ENCODE assay signal across 13 cellular contexts in the genomic region with DNA sequence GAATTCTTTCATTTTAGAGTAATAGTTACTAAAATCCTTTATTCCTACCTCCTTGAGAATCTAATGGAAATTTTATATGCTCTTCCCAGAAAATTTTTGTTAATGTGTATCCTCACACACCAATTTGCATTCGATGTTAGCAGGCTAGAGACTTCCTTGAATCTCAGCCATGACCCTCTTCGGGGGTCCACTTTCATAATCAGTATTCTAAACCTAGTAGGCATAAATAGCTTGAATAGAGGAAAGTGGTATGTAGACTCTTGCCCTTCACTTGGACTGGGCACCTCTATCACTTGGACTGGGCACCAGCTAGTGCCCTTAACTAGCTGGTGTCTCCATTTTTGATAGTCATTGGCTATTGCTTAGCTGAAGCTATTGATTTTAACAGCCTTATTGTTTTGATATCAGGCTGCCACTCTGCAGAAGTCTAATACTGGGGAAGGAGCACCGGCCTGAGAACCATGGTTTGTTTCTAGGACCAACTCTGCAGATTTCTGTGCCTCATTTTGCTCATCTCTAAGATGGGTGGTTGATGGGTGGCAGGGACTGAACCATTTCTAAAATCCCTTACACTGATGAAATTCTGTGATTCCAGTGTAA. TPM values are rescaled to one million over a fixed set of nuclear protein-coding genes. Genes with fewer than 3 reads are reported as not detected.
A peak's percentile ranks its signal among the peaks of the same experiment; 100 is the strongest.
DNase-seq lines count a peak whose midpoint lies in the region; ATAC-seq and TF ChIP-seq lines count a peak whose summit lies in the region.
"Had no signal": no experiment of that assay in that cellular context is flagged by ENCODE, and none has a peak within 500 bp of the region (broad histone marks: within the 10 kb centered on the region; RNA-seq: fewer than 3 reads in every experiment).

No MANE protein-coding gene starts in this region.

- CTCF ChIA-PET in CD4-positive, alpha-beta memory T cell (lab: Charles Lee; ENCODE audit: partially characterized antibody), result interaction anchor here (0.7 to 1.4 kb wide), 3 partner anchors 8 to 179 kb away, joined by 4 to 5 read pairs (median 4); no protein-coding TSS in a partner anchor
- CTCF ChIA-PET in activated CD8-positive, alpha-beta T cell treated with anti-CD3 and anti-CD28 coated beads, Interleukin-2, amount 10 ng/mL, durations not matched to agents 7 days and 5 days (lab: Charles Lee), result interaction anchor here (0.8 to 2.2 kb wide), 7 partner anchors 9 to 177 kb away, joined by 3 to 14 read pairs (median 7); no protein-coding TSS in a partner anchor

- POLR2A ChIA-PET in CD4-positive, alpha-beta memory T cell (lab: Charles Lee; ENCODE audit: partially characterized antibody), result interaction anchor here (1.4 to 4.5 kb wide), 5 partner anchors 8 to 171 kb away, joined by 3 to 38 read pairs (median 9); partner anchors contain the start of genes ATP5PF, GABPA and MRPL39
- POLR2A ChIA-PET in activated CD8-positive, alpha-beta T cell treated with anti-CD3 and anti-CD28 coated beads, Interleukin-2, amount 10 ng/mL, durations not matched to agents 7 days and 5 days (lab: Charles Lee), result interaction anchor here (0.6 to 3.9 kb wide), 6 partner anchors 9 to 141 kb away, joined by 3 to 21 read pairs (median 3); no protein-coding TSS in a partner anchor

- H3K9me3 Mint-ChIP-seq in CD4-positive, alpha-beta memory T cell, result no peaks in the 10 kb centered on the region
- no peaks in the 10 kb centered on the region for H3K9me3 Mint-ChIP-seq in activated CD8-positive, alpha-beta T cell treated with anti-CD3 and anti-CD28 coated beads, Interleukin-2, amount 10 ng/mL, durations not matched to agents 7 days and 5 days (ENCODE audit: insufficient read depth)
- H3K9me3 Mint-ChIP-seq in naive B cell, result no peaks in the 10 kb centered on the region
- H3K9me3 Mint-ChIP-seq: CD14-positive monocyte had no signal

- ATAC-seq in activated CD8-positive, alpha-beta T cell treated with anti-CD3 and anti-CD28 coated beads, Interleukin-2, amount 10 ng/mL, durations not matched to agents 7 days and 5 days, result no peak
- ATAC-seq in naive B cell (ENCODE audit: low read depth in 2 of 2), result no peak
- no peak for ATAC-seq in HG03280 (IDR thresholded peaks at IDR 0.05; ENCODE audit: unreplicated experiment)

- peak overlapping the region; percentile 77 for H3K27ac ChIP-seq in CD4-positive, alpha-beta memory T cell (ENCODE audit: low read depth, low read length)
- H3K27ac ChIP-seq: prostate gland, testis had no signal

- peaks cover 87% of the 10 kb centered on the region for H3K4me1 ChIP-seq in CD4-positive, alpha-beta memory T cell (ENCODE audit: insufficient read depth, low read length)
- H3K4me1 ChIP-seq: prostate gland had no signal

- no peaks in the 10 kb centered on the region for H3K27me3 Mint-ChIP-seq in CD4-positive, alpha-beta memory T cell
- no peaks in the 10 kb centered on the region for H3K27me3 Mint-ChIP-seq in activated CD8-positive, alpha-beta T cell treated with anti-CD3 and anti-CD28 coated beads, Interleukin-2, amount 10 ng/mL, durations not matched to agents 7 days and 5 days (ENCODE audit: low read depth)
- no peaks in the 10 kb centered on the region for H3K27me3 Mint-ChIP-seq in naive B cell

- intact Hi-C loops in CD4-positive, alpha-beta memory T cell (cut with micrococcal nuclease), result no loop called here

- peak overlapping the region; percentile 30 to 99 (median 96) for H3K4me3 Mint-ChIP-seq in CD4-positive, alpha-beta memory T cell
- peak overlapping the region; percentile 88 for H3K4me3 Mint-ChIP-seq in activated CD8-positive, alpha-beta T cell treated with anti-CD3 and anti-CD28 coated beads, Interleukin-2, amount 10 ng/mL, durations not matched to agents 7 days and 5 days
- H3K4me3 Mint-ChIP-seq in naive B cell, result peak overlapping the region; percentile 7 to 98 (median 62)
- H3K4me3 Mint-ChIP-seq: CD14-positive monocyte had no signal

- H3K27ac Mint-ChIP-seq in CD4-positive, alpha-beta memory T cell, result peak overlapping the region; percentile 68 to 96 (median 84)
- peak overlapping the region; percentile 92 for H3K27ac Mint-ChIP-seq in activated CD8-positive, alpha-beta T cell treated with anti-CD3 and anti-CD28 coated beads, Interleukin-2, amount 10 ng/mL, durations not matched to agents 7 days and 5 days
- H3K27ac Mint-ChIP-seq in naive B cell, result peak overlapping the region in 5 of 6 donors; percentile 7 to 92 (median 69)
- H3K27ac Mint-ChIP-seq: CD14-positive monocyte had no signal

- no peaks in the 10 kb centered on the region for H3K9me3 ChIP-seq in CD4-positive, alpha-beta memory T cell (ENCODE audit: control insufficient read depth in 1 of 2, low read length in 2 of 2)
- H3K9me3 ChIP-seq: mucosa of descending colon, prostate gland, testis had no signal

- no peak for TF ChIP-seq CTCF in GM12875 (IDR thresholded peaks at IDR 0.05; ENCODE audit: borderline replicate concordance, insufficient read depth, low read depth, low read length)

- H3K4me3 ChIP-seq in CD4-positive, alpha-beta memory T cell (ENCODE audit: low read length in 2 of 2), result no peak overlapping the region
- peak overlapping the region; percentile 98 for H3K4me3 ChIP-seq in GM12875 (ENCODE audit: low read depth, low read length)
- H3K4me3 ChIP-seq: mucosa of descending colon, prostate gland, testis had no signal

- DNase-seq in CD4-positive, alpha-beta memory T cell, result no peak
- no peak for DNase-seq in activated CD8-positive, alpha-beta T cell treated with anti-CD3 and anti-CD28 coated beads, Interleukin-2, amount 10 ng/mL, durations not matched to agents 7 days and 5 days
- DNase-seq in naive B cell (no peak), NCI-H82 treated with DMSO at 0.1 percent for 48 hours (lab: John Stamatoyannopoulos, UW; ENCODE audit: unreplicated experiment) (no peak), dermis blood vessel endothelial cell (no peak)
- DNase-seq: kidney glomerular epithelial cell, mucosa of descending colon, NCI-H82, testis had no signal

- H3K4me1 Mint-ChIP-seq in CD4-positive, alpha-beta memory T cell, result peaks cover 61 to 94% (median 79%) of the 10 kb centered on the region in 4 donors
- H3K4me1 Mint-ChIP-seq in activated CD8-positive, alpha-beta T cell treated with anti-CD3 and anti-CD28 coated beads, Interleukin-2, amount 10 ng/mL, durations not matched to agents 7 days and 5 days (ENCODE audit: low read depth), result peaks cover 77% of the 10 kb centered on the region
- H3K4me1 Mint-ChIP-seq in naive B cell, result peaks cover 41 to 75% (median 55%) of the 10 kb centered on the region in 3 donors

- no peaks in the 10 kb centered on the region for H3K27me3 ChIP-seq in CD4-positive, alpha-beta memory T cell (ENCODE audit: insufficient read depth, low read length)
- H3K27me3 ChIP-seq: testis had no signal

- no peaks in the 10 kb centered on the region for H3K36me3 ChIP-seq in CD4-positive, alpha-beta memory T cell (ENCODE audit: insufficient read depth, low read length)
- H3K36me3 ChIP-seq: prostate gland had no signal

- peaks cover 0 to 5% of the 10 kb centered on the region in 2 donors for H3K36me3 Mint-ChIP-seq in CD4-positive, alpha-beta memory T cell
- peaks cover 55% of the 10 kb centered on the region for H3K36me3 Mint-ChIP-seq in activated CD8-positive, alpha-beta T cell treated with anti-CD3 and anti-CD28 coated beads, Interleukin-2, amount 10 ng/mL, durations not matched to agents 7 days and 5 days (ENCODE audit: low read depth)
- H3K36me3 Mint-ChIP-seq in naive B cell, result no peaks in the 10 kb centered on the region

RNA-seq across cellular contexts. Expression of gene MRPL39, which starts 42.8 kb away (rescaled TPM):
- total RNA-seq in CD4-positive, alpha-beta memory T cell, result 10 to 100 TPM; 19.1 to 21.2 TPM
- polyA plus RNA-seq in CD4-positive, alpha-beta memory T cell, result 10 to 100 TPM; 38.5 to 53.0 TPM
- 10 to 100 TPM; 42.7 to 44.5 TPM for total RNA-seq in activated CD8-positive, alpha-beta T cell treated with anti-CD3 and anti-CD28 coated beads, Interleukin-2, amount 10 ng/mL, durations not matched to agents 7 days and 5 days
- 10 to 100 TPM; 38.4 to 65.4 (median 53.7) TPM for polyA plus RNA-seq in naive B cell (ENCODE audit: low read depth in 6 of 6)
- total RNA-seq in dermis blood vessel endothelial cell, result 32.7 and 39.8 TPM in 2 replicates
